31 cellular contexts compared by ENCODE assay signal in genomic region chr13:101556676-101557121, GRCh38.
DNase-seq lines count a peak whose midpoint lies in the region; ATAC-seq, FAIRE-seq and TF ChIP-seq lines count a peak whose summit lies in the region.
"Had no signal": no experiment of that assay in that cellular context is flagged by ENCODE, and none has a peak within 500 bp of the region (broad histone marks: within the 10 kb centered on the region; RNA-seq: fewer than 3 reads in every experiment).

No MANE protein-coding gene starts in this region.

- no peak for TF ChIP-seq CTCF in WERI-Rb-1 (IDR thresholded peaks at IDR 0.05; ENCODE audit: low read depth, low read length)

- no peak for FAIRE-seq in HTR-8/SVneo (lab: Jason Lieb, UNC)
- FAIRE-seq: keratinocyte had no signal

- H3K36me3 ChIP-seq in WERI-Rb-1 = no peaks in the 10 kb centered on the region

- DNase-seq in Right ventricle myocardium superior (peak; percentile 37), cardiac septum (ENCODE audit: low spot score) (no peak), WERI-Rb-1 (peak; percentile 33), left kidney (ENCODE audit: low read depth, low spot score) (peak; percentile 13), HTR-8/SVneo (ENCODE audit: insufficient read length, low spot score) (no peak), HuH-7 (ENCODE audit: low spot score) (no peak)
- DNase-seq in activated CD4-positive, CD25-positive, alpha-beta regulatory T cell (lab: John Stamatoyannopoulos, UW) = no peak
- DNase-seq: 8988T; activated CD8-positive, alpha-beta T cell treated with anti-CD3 and anti-CD28 coated beads for 36 hours; activated naive CD4-positive, alpha-beta T cell treated with Interleukin-2 at 50 U/mL for 16 hours; activated T-cell treated with anti-CD3 and anti-CD28 coated beads, Interleukin-2, amount 50 U/mL, for 1 hour; anterior cingulate cortex; DMS 273 treated with DMSO at 0.1 percent for 48 hours; endodermal cell; GDM1; hippocampal formation; Karpas-422; mesenchymal stem cell; naive thymus-derived CD8-positive, alpha-beta T cell; NCI-H1105 treated with DMSO at 0.1 percent for 48 hours; NCI-H2107; NCI-H526; SHP77 treated with DMSO at 0.1 percent for 48 hours; stimulated activated CD4-positive, alpha-beta T cell treated with anti-CD3 and anti-CD28 coated beads, Interleukin-4, amount 100 ng/mL, for 1 hour; stimulated activated naive CD8-positive, alpha-beta T cell treated with anti-CD3 and anti-CD28 coated beads, Interleukin-15, amount 100 ng/mL, for 72 hours; T-helper 17 cell; trophoblast cell had no signal

- intact Hi-C loops in Right ventricle myocardium superior (cut with DNase I) = no loop called here
- intact Hi-C loops in cardiac septum (cut with DNase I) = no loop called here

- H3K4me3 ChIP-seq in WERI-Rb-1 (ENCODE audit: low read depth, low read length) = no peak overlapping the region
- H3K4me3 ChIP-seq: skin epidermis had no signal

- ATAC-seq in Right ventricle myocardium superior (ENCODE audit: poor library complexity) (peak; percentile 78), HG03521 (IDR thresholded peaks at IDR 0.05; ENCODE audit: unreplicated experiment) (no peak)
- ATAC-seq: activated CD8-positive, alpha-beta T cell treated with anti-CD3 and anti-CD28 coated beads for 36 hours; naive thymus-derived CD8-positive, alpha-beta T cell; stimulated activated naive CD8-positive, alpha-beta T cell treated with anti-CD3 and anti-CD28 coated beads, Interleukin-15, amount 100 ng/mL, for 72 hours; T-helper 17 cell had no signal

- no peaks in the 10 kb centered on the region for H3K27me3 ChIP-seq in WERI-Rb-1 (ENCODE audit: insufficient read depth, low read depth, severe bottlenecking)

- peaks cover 6% of the 10 kb centered on the region for H3K9me3 ChIP-seq in WERI-Rb-1 (ENCODE audit: severe bottlenecking)

- H3K27ac ChIP-seq in WERI-Rb-1 = no peak overlapping the region
- H3K27ac ChIP-seq: parathyroid adenoma, skin epidermis had no signal

Comparison
In these comparisons a context has a peak if more than half of its experiments do, and no peak if none do; other contexts are left out.
1. DNase-seq: peak in Right ventricle myocardium superior (single experiment), WERI-Rb-1 (single experiment) and left kidney (single experiment); none in cardiac septum (single experiment), activated CD4-positive, CD25-positive, alpha-beta regulatory T cell (0 of 4), HTR-8/SVneo (single experiment) and HuH-7 (single experiment).